ENCODE assay signal across 8 cellular contexts in the genomic region with DNA sequence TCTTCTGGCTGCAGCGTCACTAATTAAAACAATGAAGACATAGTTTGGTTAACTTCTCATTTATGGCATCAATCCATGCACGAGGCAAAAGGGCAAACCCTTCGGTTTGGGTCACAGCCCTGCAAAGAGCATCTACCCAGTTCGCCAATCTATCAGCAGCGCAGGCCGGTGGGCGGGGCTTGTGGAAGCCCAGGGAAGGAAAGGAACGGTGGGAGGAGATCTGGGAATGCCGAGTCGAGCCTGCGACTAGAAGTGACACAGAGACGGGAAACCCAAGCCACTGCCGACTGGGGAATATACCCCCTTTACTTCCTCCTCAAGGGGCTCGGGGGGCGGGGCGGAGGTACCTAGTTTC.
DNase-seq lines count a peak whose midpoint lies in the region; ATAC-seq and TF ChIP-seq lines count a peak whose summit lies in the region.

No MANE protein-coding gene starts in this region.

- H3K4me3 ChIP-seq in AG09309 (ENCODE audit: control insufficient read depth, low read depth, low read length): peak overlapping the region; percentile 90
- H3K4me3 ChIP-seq in effector memory CD4-positive, alpha-beta T cell (ENCODE audit: insufficient read depth, low read depth, low read length, poor library complexity, severe bottlenecking): peak overlapping the region; percentile 79

- H3K36me3 ChIP-seq in effector memory CD4-positive, alpha-beta T cell (ENCODE audit: control insufficient read depth, insufficient read depth, low read length): no peaks in the 10 kb centered on the region

- TF ChIP-seq CTCF in AG09309 (IDR thresholded peaks at IDR 0.05; ENCODE audit: control insufficient read depth, insufficient read depth, low read depth, low read length, missing control alignments): no peak

- DNase-seq in AG09309 (ENCODE audit: low read depth) (no peak), NCI-H2227 (lab: John Stamatoyannopoulos, UW; ENCODE audit: unreplicated experiment) (peak; percentile 91), medulla oblongata (ENCODE audit: extremely low spot score) (peak; percentile 86)
- peak; percentile 18 for DNase-seq in activated CD4-positive, CD25-positive, alpha-beta regulatory T cell treated with anti-CD3 and anti-CD28 coated beads, Interleukin-2, amount 50 U/mL, for 16 hours (ENCODE audit: low read depth, low spot score)
- peak in 1 of 3 donors; percentile 46 for DNase-seq in effector memory CD4-positive, alpha-beta T cell
- peak; percentile 21 to 27 (median 25) for DNase-seq in stimulated activated CD4-positive, alpha-beta T cell treated with anti-CD3 and anti-CD28 coated beads, TNF-alpha, amount 100 ng/mL, for 48 hours (ENCODE audit: low read depth in 3 of 3)

- H3K9me3 ChIP-seq in effector memory CD4-positive, alpha-beta T cell (ENCODE audit: control insufficient read depth, low read length): no peaks in the 10 kb centered on the region

- peaks cover 6% of the 10 kb centered on the region for H3K4me1 ChIP-seq in effector memory CD4-positive, alpha-beta T cell (ENCODE audit: control insufficient read depth, insufficient read depth, low read length, poor library complexity, severe bottlenecking)

- H3K27me3 ChIP-seq in effector memory CD4-positive, alpha-beta T cell (replicated peaks; ENCODE audit: control insufficient read depth, insufficient read depth, low read length, poor library complexity, severe bottlenecking): no peaks in the 10 kb centered on the region

- peak; percentile 9 for ATAC-seq in GM18861 (IDR thresholded peaks at IDR 0.05; ENCODE audit: unreplicated experiment)
- peak; percentile 21 for ATAC-seq in HG03108 (IDR thresholded peaks at IDR 0.05; ENCODE audit: unreplicated experiment)

- peak overlapping the region; percentile 97 for H3K27ac ChIP-seq in effector memory CD4-positive, alpha-beta T cell (ENCODE audit: insufficient read depth, low read length, poor library complexity, severe bottlenecking)
